2 cellular contexts compared by ENCODE assay signal in the genomic region with DNA sequence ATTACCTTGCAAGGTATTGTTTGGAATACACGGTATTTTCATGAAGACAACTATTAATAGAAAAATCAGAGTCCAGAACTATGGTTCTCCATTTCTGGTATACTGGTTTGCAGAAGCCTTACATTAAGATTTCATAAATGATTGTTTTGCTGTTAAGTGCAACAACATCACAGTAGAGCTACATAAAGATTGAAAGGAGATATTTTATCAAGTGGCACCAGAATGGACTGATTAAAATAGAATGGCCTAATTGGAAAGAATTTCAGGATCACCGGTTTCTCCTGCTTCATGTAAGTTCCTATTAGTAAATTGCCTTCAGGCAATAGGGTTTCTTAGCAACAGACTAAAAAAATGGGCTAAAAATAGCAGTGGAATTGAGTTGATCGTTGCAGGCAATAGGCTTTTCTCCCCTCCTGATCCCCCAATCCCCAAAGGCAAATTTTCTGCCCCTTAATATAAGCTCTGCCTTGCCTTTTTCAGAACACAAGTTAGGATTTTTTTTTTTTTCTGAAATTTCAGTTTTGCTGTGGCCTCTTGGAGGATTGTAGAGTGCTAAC.
TF ChIP-seq lines count a peak whose summit lies in the region.

No MANE protein-coding gene starts in this region.

TF ChIP-seq in K562, 482 proteins besides CTCF, POLR2A, EP300 and RAD21:
- TF ChIP-seq MEF2D (tag; conservative IDR thresholded peaks at IDR 0.05; ENCODE audit: low read depth) (0 out of 2 replicates have a peak, but pooled peaks have one; percentile 31), ZNF384 (IDR thresholded peaks at IDR 0.05; ENCODE audit: low read depth, low read length) (0 out of 2 replicates have a peak, but pooled peaks have one; percentile 31), MEF2A (IDR thresholded peaks at IDR 0.05; ENCODE audit: control insufficient read depth, low read depth, low read length) (peak; percentile 68; the same call in 1 of the 2 replicates), RFX1 (IDR thresholded peaks at IDR 0.05) (peak; percentile 53), SAFB2 (IDR thresholded peaks at IDR 0.05; ENCODE audit: borderline replicate concordance, low read depth, low read length, severe bottlenecking) (no peak)
- TF ChIP-seq, protein P1, sequence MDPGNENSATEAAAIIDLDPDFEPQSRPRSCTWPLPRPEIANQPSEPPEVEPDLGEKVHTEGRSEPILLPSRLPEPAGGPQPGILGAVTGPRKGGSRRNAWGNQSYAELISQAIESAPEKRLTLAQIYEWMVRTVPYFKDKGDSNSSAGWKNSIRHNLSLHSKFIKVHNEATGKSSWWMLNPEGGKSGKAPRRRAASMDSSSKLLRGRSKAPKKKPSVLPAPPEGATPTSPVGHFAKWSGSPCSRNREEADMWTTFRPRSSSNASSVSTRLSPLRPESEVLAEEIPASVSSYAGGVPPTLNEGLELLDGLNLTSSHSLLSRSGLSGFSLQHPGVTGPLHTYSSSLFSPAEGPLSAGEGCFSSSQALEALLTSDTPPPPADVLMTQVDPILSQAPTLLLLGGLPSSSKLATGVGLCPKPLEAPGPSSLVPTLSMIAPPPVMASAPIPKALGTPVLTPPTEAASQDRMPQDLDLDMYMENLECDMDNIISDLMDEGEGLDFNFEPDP (CRISPR knock-in tag; IDR thresholded peaks at IDR 0.05) = no peak

TF ChIP-seq in HepG2, 621 proteins besides CTCF, POLR2A, EP300 and RAD21:
- TF ChIP-seq ZNF367 (CRISPR knock-in tag; IDR thresholded peaks at IDR 0.05; ENCODE audit: borderline replicate concordance) (no peak), ZNF558 (CRISPR knock-in tag; IDR thresholded peaks at IDR 0.05; ENCODE audit: borderline replicate concordance) (0 out of 2 replicates have a peak, but pooled peaks have one; percentile 11), NCOA5 (CRISPR knock-in tag; IDR thresholded peaks at IDR 0.05) (no peak), ZIK1 (CRISPR knock-in tag; IDR thresholded peaks at IDR 0.05; ENCODE audit: borderline replicate concordance, low read depth) (no peak), BCL3 (CRISPR knock-in tag; IDR thresholded peaks at IDR 0.05) (no peak), TP53 (CRISPR knock-in tag; conservative IDR thresholded peaks at IDR 0.05) (no peak), ZNF326 (CRISPR knock-in tag; IDR thresholded peaks at IDR 0.05; ENCODE audit: borderline replicate concordance) (no peak), RFX1 (IDR thresholded peaks at IDR 0.05) (no peak), HDAC1 (CRISPR knock-in tag; IDR thresholded peaks at IDR 0.05) (0 out of 2 replicates have a peak, but pooled peaks have one; percentile 5), FOXA3 (CRISPR knock-in tag; IDR thresholded peaks at IDR 0.05) (no peak), MYNN (CRISPR knock-in tag; IDR thresholded peaks at IDR 0.05; ENCODE audit: low read depth) (no peak), MXD4 (CRISPR knock-in tag; IDR thresholded peaks at IDR 0.05) (no peak), POLR2AphosphoS5 (IDR thresholded peaks at IDR 0.05; ENCODE audit: low read depth, low read length) (peak; percentile 19; the same call in 1 of the 2 replicates), ZNF317 (CRISPR knock-in tag; IDR thresholded peaks at IDR 0.05) (no peak), ZNF577 (CRISPR knock-in tag; IDR thresholded peaks at IDR 0.05; ENCODE audit: borderline replicate concordance, low read depth) (no peak), RELA (CRISPR knock-in tag; IDR thresholded peaks at IDR 0.05) (no peak), RORA (CRISPR knock-in tag; IDR thresholded peaks at IDR 0.05) (0 out of 2 replicates have a peak, but pooled peaks have one; percentile 48)
- TF ChIP-seq, protein P2, sequence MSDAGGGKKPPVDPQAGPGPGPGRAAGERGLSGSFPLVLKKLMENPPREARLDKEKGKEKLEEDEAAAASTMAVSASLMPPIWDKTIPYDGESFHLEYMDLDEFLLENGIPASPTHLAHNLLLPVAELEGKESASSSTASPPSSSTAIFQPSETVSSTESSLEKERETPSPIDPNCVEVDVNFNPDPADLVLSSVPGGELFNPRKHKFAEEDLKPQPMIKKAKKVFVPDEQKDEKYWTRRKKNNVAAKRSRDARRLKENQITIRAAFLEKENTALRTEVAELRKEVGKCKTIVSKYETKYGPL (CRISPR knock-in tag; IDR thresholded peaks at IDR 0.05) = 0 out of 2 replicates have a peak, but pooled peaks have one; percentile 28
- TF ChIP-seq, protein P3, sequence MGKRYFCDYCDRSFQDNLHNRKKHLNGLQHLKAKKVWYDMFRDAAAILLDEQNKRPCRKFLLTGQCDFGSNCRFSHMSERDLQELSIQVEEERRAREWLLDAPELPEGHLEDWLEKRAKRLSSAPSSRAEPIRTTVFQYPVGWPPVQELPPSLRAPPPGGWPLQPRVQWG (CRISPR knock-in tag; IDR thresholded peaks at IDR 0.05; ENCODE audit: borderline replicate concordance, low read depth) = no peak
- TF ChIP-seq, protein P4, sequence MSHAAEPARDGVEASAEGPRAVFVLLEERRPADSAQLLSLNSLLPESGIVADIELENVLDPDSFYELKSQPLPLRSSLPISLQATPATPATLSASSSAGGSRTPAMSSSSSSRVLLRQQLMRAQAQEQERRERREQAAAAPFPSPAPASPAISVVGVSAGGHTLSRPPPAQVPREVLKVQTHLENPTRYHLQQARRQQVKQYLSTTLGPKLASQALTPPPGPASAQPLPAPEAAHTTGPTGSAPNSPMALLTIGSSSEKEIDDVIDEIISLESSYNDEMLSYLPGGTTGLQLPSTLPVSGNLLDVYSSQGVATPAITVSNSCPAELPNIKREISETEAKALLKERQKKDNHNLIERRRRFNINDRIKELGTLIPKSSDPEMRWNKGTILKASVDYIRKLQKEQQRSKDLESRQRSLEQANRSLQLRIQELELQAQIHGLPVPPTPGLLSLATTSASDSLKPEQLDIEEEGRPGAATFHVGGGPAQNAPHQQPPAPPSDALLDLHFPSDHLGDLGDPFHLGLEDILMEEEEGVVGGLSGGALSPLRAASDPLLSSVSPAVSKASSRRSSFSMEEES (CRISPR knock-in tag; IDR thresholded peaks at IDR 0.05) = no peak
